ENCODE assay signal across 1 cellular context in genomic region chr1:64536217-64536835, GRCh38.
A peak's percentile ranks its signal among the peaks of the same experiment; 100 is the strongest.
TF ChIP-seq lines count a peak whose summit lies in the region.

No MANE protein-coding gene starts in this region.

TF ChIP-seq in liver, 16 proteins besides CTCF, POLR2A, EP300 and RAD21 (continued from another document):
- TF ChIP-seq ZBTB33 (IDR thresholded peaks at IDR 0.05) (peak; percentile 62), TAF1 (conservative IDR thresholded peaks at IDR 0.05) (peak; percentile 26), FOXA2 (IDR thresholded peaks at IDR 0.05) (peak; percentile 80), NR2F2 (IDR thresholded peaks at IDR 0.05) (no peak), SP1 (IDR thresholded peaks at IDR 0.05) (peak; percentile 84), RXRA (IDR thresholded peaks at IDR 0.05) (peak; percentile 67 to 72)
